Comparison of ENCODE assay signal across 11 cellular contexts in genomic region chr3:151383956-151384355, GRCh38. TPM values are rescaled to one million over a fixed set of nuclear protein-coding genes. Genes with fewer than 3 reads are reported as not detected.
DNase-seq lines count a peak whose midpoint lies in the region; ATAC-seq, FAIRE-seq and TF ChIP-seq lines count a peak whose summit lies in the region.
"Had no signal": no experiment of that assay in that cellular context is flagged by ENCODE, and none has a peak within 500 bp of the region (broad histone marks: within the 10 kb centered on the region; RNA-seq: fewer than 3 reads in every experiment).

No MANE protein-coding gene starts in this region.

- no peaks in the 10 kb centered on the region for H3K79me2 ChIP-seq in HepG2 (ENCODE audit: insufficient read depth, low read length)

- H3K4me3 ChIP-seq in right lobe of liver (peak overlapping the region in 2 of 3 donors; percentile 1 to 9), HepG2 (replicated peaks in 1 of 3; ENCODE audit: insufficient read depth in 1 of 3, low read depth in 2 of 3, low read length in 3 of 3) (no peak overlapping the region), dorsolateral prefrontal cortex (peak overlapping the region in 58 of 59 donors; percentile 12 to 62 (median 41)), upper lobe of left lung (peak overlapping the region in 3 of 4 donors; percentile 5 to 22 (median 15))
- H3K4me3 ChIP-seq: GM23338 had no signal

- in situ Hi-C loops in HepG2 (cut with HindIII; ENCODE audit: extremely low pct_ligation_motif_present, low pct_unique_long_range_greater_than_20kb): no loop called here

- intact Hi-C loops in right lobe of liver (cut with DNase I): no loop called here
- intact Hi-C loops in HepG2 (cut with micrococcal nuclease; ENCODE audit: unreplicated experiment): no loop called here
- intact Hi-C loops in dorsolateral prefrontal cortex (cut with DNase I): no loop called here

- no peaks in the 10 kb centered on the region for H4K20me1 ChIP-seq in HepG2 (ENCODE audit: insufficient read depth, low read length)

- TF ChIP-seq CTCF in right lobe of liver (IDR thresholded peaks at IDR 0.05) (no peak), HepG2 (CRISPR knock-in tag; IDR thresholded peaks at IDR 0.05) (no peak), dorsolateral prefrontal cortex (IDR thresholded peaks at IDR 0.05 in 54 of 56, conservative IDR thresholded peaks at IDR 0.05 in 2 of 56; ENCODE audit: low read depth in 1 of 56, partially characterized antibody in 56 of 56) (no peak), upper lobe of left lung (IDR thresholded peaks at IDR 0.05) (no peak)

- TF ChIP-seq POLR2A in right lobe of liver (IDR thresholded peaks at IDR 0.05) (no peak), HepG2 (IDR thresholded peaks at IDR 0.05; ENCODE audit: insufficient read depth in 1 of 2, low read depth in 2 of 2, low read length in 2 of 2) (no peak), upper lobe of left lung (IDR thresholded peaks at IDR 0.05) (no peak)

- H3K9me3 ChIP-seq in right lobe of liver (no peaks in the 10 kb centered on the region), HepG2 (ENCODE audit: low read length) (no peaks in the 10 kb centered on the region), upper lobe of left lung (no peaks in the 10 kb centered on the region)

- no peak for FAIRE-seq in HepG2 (lab: Jason Lieb, UNC)

- ATAC-seq in right lobe of liver (peak in 3 of 4 donors; percentile 49 to 62 (median 49)), HepG2 (no peak), HG03045 (IDR thresholded peaks at IDR 0.05; ENCODE audit: unreplicated experiment) (peak; percentile 33), upper lobe of left lung (ENCODE audit: low FRiP score in 2 of 2) (no peak)
- ATAC-seq: GM23338 had no signal

- POLR2A ChIA-PET in HepG2 (lab: Yijun Ruan, JAX): no interaction called here

- no peak for TF ChIP-seq RAD21 in HepG2 (CRISPR knock-in tag; IDR thresholded peaks at IDR 0.05)

- DNase-seq in right lobe of liver: no peak
- no peak for DNase-seq in HepG2 (ENCODE audit: low spot score)
- no peak for DNase-seq in dorsolateral prefrontal cortex
- no peak for DNase-seq in upper lobe of left lung
- no peak for DNase-seq in NCI-H226
- DNase-seq in NCI-H2227 (lab: John Stamatoyannopoulos, UW; ENCODE audit: unreplicated experiment): no peak
- DNase-seq in kidney glomerular epithelial cell (lab: John Stamatoyannopoulos, UW): no peak
- DNase-seq: activated CD4-positive, alpha-beta memory T cell treated with anti-CD3 and anti-CD28 coated beads, Interleukin-2, amount 10 ng/mL, durations not matched to agents 7 days and 5 days; NCI-H526 treated with DMSO at 0.1 percent for 48 hours had no signal

- H3K36me3 ChIP-seq in right lobe of liver (no peaks in the 10 kb centered on the region), HepG2 (replicated peaks in 1 of 2; ENCODE audit: control insufficient read depth in 1 of 2, insufficient read depth in 2 of 2, low read length in 2 of 2) (no peaks in the 10 kb centered on the region), upper lobe of left lung (no peaks in the 10 kb centered on the region)

- H3K27ac ChIP-seq in right lobe of liver (no peak overlapping the region), HepG2 (ENCODE audit: extremely low read length, insufficient read depth, low read length) (no peak overlapping the region), dorsolateral prefrontal cortex (peak overlapping the region in 38 of 59 donors; percentile 1 to 65 (median 24)), upper lobe of left lung (no peak overlapping the region)

- no TSS peak for BruUV-seq in HepG2 (replicated peaks; lab: Mats Ljungman, UMichigan)

- H3K9ac ChIP-seq in HepG2 (ENCODE audit: insufficient read depth, low read depth, low read length): no peak overlapping the region

- H3K4me2 ChIP-seq in HepG2 (ENCODE audit: low read depth, low read length): no peak overlapping the region
- H3K4me2 ChIP-seq: GM23338 had no signal

- no peaks in the 10 kb centered on the region for H3K4me1 ChIP-seq in right lobe of liver
- H3K4me1 ChIP-seq in HepG2 (ENCODE audit: insufficient read depth, low read length): no peaks in the 10 kb centered on the region
- peaks cover 0 to 4% (median 0%) of the 10 kb centered on the region in 4 donors for H3K4me1 ChIP-seq in upper lobe of left lung

- CTCF ChIA-PET in HepG2 (lab: Yijun Ruan, JAX; ENCODE audit: low intra/inter-chr PET ratio, low total read pairs): no interaction called here

- no peaks in the 10 kb centered on the region for H3K27me3 ChIP-seq in right lobe of liver
- no peaks in the 10 kb centered on the region for H3K27me3 ChIP-seq in HepG2 (ENCODE audit: control insufficient read depth in 1 of 2, insufficient read depth in 2 of 2, low read length in 2 of 2)
- no peaks in the 10 kb centered on the region for H3K27me3 ChIP-seq in dorsolateral prefrontal cortex
- no peaks in the 10 kb centered on the region for H3K27me3 ChIP-seq in upper lobe of left lung

- no peak overlapping the region for H2AFZ ChIP-seq in HepG2 (ENCODE audit: low read length)
- H2AFZ ChIP-seq: GM23338 had no signal

- TF ChIP-seq EP300 in HepG2 (IDR thresholded peaks at IDR 0.05; ENCODE audit: low read depth in 2 of 2, low read length in 2 of 2): no peak
- no peak for TF ChIP-seq EP300 in HepG2 (CRISPR knock-in tag; IDR thresholded peaks at IDR 0.05; ENCODE audit: borderline replicate concordance)
- no peak for TF ChIP-seq EP300 in upper lobe of left lung (IDR thresholded peaks at IDR 0.05)

- 52% methylated on average over 3 of the region's 3 CpGs for WGBS in right lobe of liver (ENCODE audit: insufficient coverage, low coverage, low lambda C conversion rate, missing lambda C conversion rate)
- 20% methylated on average over 3 of the region's 3 CpGs for WGBS in HepG2 (ENCODE audit: low lambda C conversion rate)
- WGBS in upper lobe of left lung, 2 donors: 64 to 68% methylated on average over 3 of the region's 3 CpGs

TF ChIP-seq in HepG2, 621 proteins besides CTCF, POLR2A, EP300 and RAD21 (continues in another document):
- TF ChIP-seq PHF5A (CRISPR knock-in tag; IDR thresholded peaks at IDR 0.05; ENCODE audit: low read depth, unreplicated experiment): no peak
- TF ChIP-seq PITX1 (CRISPR knock-in tag; IDR thresholded peaks at IDR 0.05): no peak
- TF ChIP-seq ZNF232 (CRISPR knock-in tag; IDR thresholded peaks at IDR 0.05; ENCODE audit: borderline replicate concordance): no peak

RNA-seq across cellular contexts. Expression of gene P2RY12, which starts 0.6 kb away (rescaled TPM):
- total RNA-seq in right lobe of liver (1 to 10 TPM in 5 of 6 experiments, under 1 TPM in 1; 0.42 to 1.8 (median 1.2) TPM), HepG2 (2016; rRNA removed; fragmentation: Illumina TruSeq; extraction: Trizol) (not detected in 2 replicates), dorsolateral prefrontal cortex (10 to 100 TPM in 80 of 120 experiments, 1 to 10 TPM in 39, under 1 TPM in 1; 0.95 to 39.3 (median 13.1) TPM), upper lobe of left lung (1 to 10 TPM in 4 of 6 donors, under 1 TPM in 1, not detected in 1; 0.22 to 3.9 (median 2.8) TPM)
- total RNA-seq in HepG2 (2016; cell fraction: cytosol; rRNA removed; fragmentation: Illumina TruSeq; extraction: Trizol; ENCODE audit: low read depth): not detected in 2 replicates
- total RNA-seq in HepG2 (2016; cell fraction: insoluble cytoplasmic fraction; rRNA removed; fragmentation: Illumina TruSeq; extraction: Trizol): not detected in 2 replicates
- not detected in 2 replicates for total RNA-seq in HepG2 (2016; cell fraction: membrane; rRNA removed; fragmentation: Illumina TruSeq; extraction: Trizol)
- total RNA-seq in HepG2 (2016; cell fraction: nucleus; rRNA removed; fragmentation: Illumina TruSeq; extraction: Trizol): not detected in 2 replicates
- not detected in 2 replicates for polyA plus RNA-seq in HepG2 (2011; rRNA removed)
- polyA plus RNA-seq in HepG2 (2011; cell fraction: cytosol; rRNA removed): not detected in 2 replicates
- polyA plus RNA-seq in HepG2 (2011; cell fraction: nucleus; rRNA removed): not detected in 2 replicates
- not detected in 2 replicates for polyA plus RNA-seq in HepG2 (2012)
- not detected in 2 replicates for polyA plus RNA-seq in HepG2 (2016; cell fraction: cytosol; fragmentation: Illumina TruSeq; extraction: Trizol; ENCODE audit: low read depth)
- not detected in 2 replicates for polyA plus RNA-seq in HepG2 (2016; cell fraction: insoluble cytoplasmic fraction; fragmentation: Illumina TruSeq; extraction: Trizol; ENCODE audit: low read depth)
- not detected in 2 replicates for polyA plus RNA-seq in HepG2 (2016; cell fraction: membrane; fragmentation: Illumina TruSeq; extraction: Trizol; ENCODE audit: low read depth)
- polyA plus RNA-seq in HepG2 (2016; cell fraction: nucleus; fragmentation: Illumina TruSeq; extraction: Trizol; ENCODE audit: insufficient read depth, low read depth): not detected in 2 replicates
- not detected in 2 replicates for polyA minus RNA-seq in HepG2 (2011; rRNA and poly(A)+ RNA removed; ENCODE audit: low replicate concordance)
- polyA minus RNA-seq in HepG2 (2011; cell fraction: cytosol; rRNA and poly(A)+ RNA removed): not detected in 2 replicates
- not detected in 2 replicates for polyA minus RNA-seq in HepG2 (2011; cell fraction: nucleus; rRNA and poly(A)+ RNA removed)
- total RNA-seq: activated CD4-positive, alpha-beta memory T cell treated with anti-CD3 and anti-CD28 coated beads, Interleukin-2, amount 10 ng/mL, durations not matched to agents 7 days and 5 days; GM23338 had no signal

RNA-seq across cellular contexts. Expression of gene P2RY13, which starts 54.6 kb away (rescaled TPM):
- total RNA-seq in right lobe of liver (1 to 10 TPM in 5 of 6 experiments, under 1 TPM in 1; 0.95 to 4.8 (median 1.9) TPM), HepG2 (2016; rRNA removed; fragmentation: Illumina TruSeq; extraction: Trizol) (not detected in 2 replicates), dorsolateral prefrontal cortex (1 to 10 TPM in 110 of 120 experiments, under 1 TPM in 10; 0.46 to 5.7 (median 2.7) TPM), upper lobe of left lung (10 to 100 TPM in 2 of 6 donors, 1 to 10 TPM in 3, under 1 TPM in 1; 0.67 to 13.4 (median 3.2) TPM)
- not detected in 2 replicates for total RNA-seq in HepG2 (2016; cell fraction: cytosol; rRNA removed; fragmentation: Illumina TruSeq; extraction: Trizol; ENCODE audit: low read depth)
- not detected in 2 replicates for total RNA-seq in HepG2 (2016; cell fraction: insoluble cytoplasmic fraction; rRNA removed; fragmentation: Illumina TruSeq; extraction: Trizol)
- not detected in 2 replicates for total RNA-seq in HepG2 (2016; cell fraction: membrane; rRNA removed; fragmentation: Illumina TruSeq; extraction: Trizol)
- not detected in 2 replicates for total RNA-seq in HepG2 (2016; cell fraction: nucleus; rRNA removed; fragmentation: Illumina TruSeq; extraction: Trizol)
- not detected in 2 replicates for polyA plus RNA-seq in HepG2 (2011; rRNA removed)
- not detected in 2 replicates for polyA plus RNA-seq in HepG2 (2011; cell fraction: cytosol; rRNA removed)
- polyA plus RNA-seq in HepG2 (2011; cell fraction: nucleus; rRNA removed): not detected in 2 replicates
- not detected in 2 replicates for polyA plus RNA-seq in HepG2 (2012)
- not detected in 2 replicates for polyA plus RNA-seq in HepG2 (2016; cell fraction: cytosol; fragmentation: Illumina TruSeq; extraction: Trizol; ENCODE audit: low read depth)
- not detected in 2 replicates for polyA plus RNA-seq in HepG2 (2016; cell fraction: insoluble cytoplasmic fraction; fragmentation: Illumina TruSeq; extraction: Trizol; ENCODE audit: low read depth)
- not detected in 2 replicates for polyA plus RNA-seq in HepG2 (2016; cell fraction: membrane; fragmentation: Illumina TruSeq; extraction: Trizol; ENCODE audit: low read depth)
- polyA plus RNA-seq in HepG2 (2016; cell fraction: nucleus; fragmentation: Illumina TruSeq; extraction: Trizol; ENCODE audit: insufficient read depth, low read depth): not detected in 2 replicates
- polyA minus RNA-seq in HepG2 (2011; rRNA and poly(A)+ RNA removed; ENCODE audit: low replicate concordance): not detected in 2 replicates
- not detected in 2 replicates for polyA minus RNA-seq in HepG2 (2011; cell fraction: cytosol; rRNA and poly(A)+ RNA removed)
- polyA minus RNA-seq in HepG2 (2011; cell fraction: nucleus; rRNA and poly(A)+ RNA removed): not detected in 2 replicates
- total RNA-seq: activated CD4-positive, alpha-beta memory T cell treated with anti-CD3 and anti-CD28 coated beads, Interleukin-2, amount 10 ng/mL, durations not matched to agents 7 days and 5 days; GM23338 had no signal

Comparison
In these comparisons a context has a peak if more than half of its experiments do, and no peak if none do; other contexts are left out.
1. ATAC-seq: peak in right lobe of liver (3 of 4) and HG03045 (single experiment); none in HepG2 (single experiment) and upper lobe of left lung (0 of 2).
2. H3K4me3 ChIP-seq: peak in right lobe of liver (2 of 3), dorsolateral prefrontal cortex (58 of 59) and upper lobe of left lung (3 of 4); none in HepG2 (0 of 3).
3. H3K27ac ChIP-seq: peak in dorsolateral prefrontal cortex (38 of 59); none in right lobe of liver (0 of 3), HepG2 (single experiment) and upper lobe of left lung (0 of 4).